Comparison of ENCODE assay signal across 8 cellular contexts in genomic region chr2:102064679-102065674, GRCh38.
DNase-seq lines count a peak whose midpoint lies in the region; ATAC-seq, FAIRE-seq and TF ChIP-seq lines count a peak whose summit lies in the region.

No MANE protein-coding gene starts in this region.

- peak overlapping the region; percentile 31 to 38 for H3K4me3 ChIP-seq in ascending aorta
- peak overlapping the region in 1 of 2 donors; percentile 5 for H3K4me3 ChIP-seq in kidney (ENCODE audit: low read length in 2 of 2)
- H3K4me3 ChIP-seq in spleen: peak overlapping the region in 1 of 8 donors; percentile 15

- H3K9me3 ChIP-seq in ascending aorta: peaks cover 0 to 4% of the 10 kb centered on the region in 2 donors
- H3K9me3 ChIP-seq in kidney (ENCODE audit: control insufficient read depth in 1 of 2, low read length in 2 of 2): no peaks in the 10 kb centered on the region
- no peaks in the 10 kb centered on the region for H3K9me3 ChIP-seq in spleen

- no peak for ATAC-seq in HG03378 (IDR thresholded peaks at IDR 0.05; ENCODE audit: unreplicated experiment)
- ATAC-seq in HG02588 (IDR thresholded peaks at IDR 0.05; ENCODE audit: unreplicated experiment): no peak

- H3K4me1 ChIP-seq in ascending aorta: peaks cover 31 to 58% of the 10 kb centered on the region in 2 donors
- H3K4me1 ChIP-seq in kidney (ENCODE audit: control insufficient read depth in 1 of 2, insufficient read depth in 1 of 2, low read depth in 1 of 2, low read length in 2 of 2): peaks cover 29 to 35% of the 10 kb centered on the region in 2 donors
- H3K4me1 ChIP-seq in spleen: peaks cover 5 to 60% (median 30%) of the 10 kb centered on the region in 6 donors

- TF ChIP-seq CTCF in ascending aorta (IDR thresholded peaks at IDR 0.05) (no peak), kidney (IDR thresholded peaks at IDR 0.05; ENCODE audit: borderline replicate concordance, extremely low read depth, insufficient read depth) (no peak), spleen (IDR thresholded peaks at IDR 0.05 in 8 of 11, conservative IDR thresholded peaks at IDR 0.05 in 3 of 11) (no peak)

- H3K27ac ChIP-seq in ascending aorta (peak overlapping the region; percentile 94 to 98), kidney (ENCODE audit: low read depth in 2 of 2, low read length in 2 of 2) (peak overlapping the region; percentile 56 to 92), spleen (peak overlapping the region in 7 of 8 donors; percentile 86 to 91 (median 89))

- WGBS in spleen, 5 donors: 73 to 85% (median 81%) methylated on average over 17 of the region's 17 CpGs

- H3K9ac ChIP-seq in kidney (ENCODE audit: low read length in 2 of 2): peak overlapping the region; percentile 9 to 35

- intact Hi-C loops in ascending aorta (cut with DNase I) (loop anchor here (1.0 to 5.0 kb wide), 4 partner anchors 28 to 104 kb away; partner anchors contain the start of gene IL1R1), kidney (cut with DNase I) (no loop called here), spleen (cut with DNase I; ENCODE audit: low total_unique reads) (no loop called here)

- no peaks in the 10 kb centered on the region for H3K36me3 ChIP-seq in ascending aorta
- no peaks in the 10 kb centered on the region for H3K36me3 ChIP-seq in kidney (ENCODE audit: control insufficient read depth in 1 of 2, insufficient read depth in 2 of 2, low read length in 2 of 2)
- peaks cover 0 to 17% (median 0%) of the 10 kb centered on the region in 6 donors for H3K36me3 ChIP-seq in spleen

- no peak for TF ChIP-seq POLR2A in spleen (IDR thresholded peaks at IDR 0.05)

- H3K27me3 ChIP-seq in ascending aorta: no peaks in the 10 kb centered on the region
- H3K27me3 ChIP-seq in spleen (replicated peaks in 1 of 7): peaks cover 0 to 48% (median 0%) of the 10 kb centered on the region in 7 donors

- FAIRE-seq in kidney (lab: Jason Lieb, UNC): no peak

- DNase-seq in HCEC 1CT (peak; percentile 62), ascending aorta (ENCODE audit: low spot score in 2 of 2) (no peak), kidney (no peak), spleen (no peak), activated T-cell treated with anti-CD3 and anti-CD28 coated beads for 4 hours (no peak), NCI-H2227 (lab: John Stamatoyannopoulos, UW; ENCODE audit: unreplicated experiment) (no peak)
